20 cellular contexts compared by ENCODE assay signal in the genomic region with DNA sequence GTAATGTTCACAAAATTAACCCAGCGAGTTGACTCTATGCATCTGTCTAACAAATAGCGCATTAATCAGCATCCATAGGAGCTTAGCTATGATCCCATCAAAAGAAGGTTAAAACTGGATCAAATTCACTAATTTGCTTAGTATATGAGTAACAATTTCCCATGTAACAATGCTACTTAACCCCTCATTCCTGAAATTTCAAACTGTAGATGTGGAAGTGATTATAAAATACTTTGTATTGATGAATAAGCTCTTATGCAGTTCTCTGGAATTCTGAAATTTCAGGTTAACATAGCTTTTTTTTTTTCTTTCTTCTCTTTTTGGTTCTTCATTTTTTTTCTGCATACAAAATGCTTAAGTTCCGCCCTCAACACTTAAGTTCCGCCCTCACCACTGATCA.
DNase-seq lines count a peak whose midpoint lies in the region; ATAC-seq and TF ChIP-seq lines count a peak whose summit lies in the region.
"Had no signal": no experiment of that assay in that cellular context is flagged by ENCODE, and none has a peak within 500 bp of the region (broad histone marks: within the 10 kb centered on the region; RNA-seq: fewer than 3 reads in every experiment).

No MANE protein-coding gene starts in this region.

- no peak for TF ChIP-seq RAD21 in IMR-90 (IDR thresholded peaks at IDR 0.05; ENCODE audit: low read length)

- no peak overlapping the region for H2AK5ac ChIP-seq in IMR-90 (ENCODE audit: low read depth, low read length)

- H4K5ac ChIP-seq in IMR-90 (ENCODE audit: low read depth, low read length), result no peak overlapping the region

- no peak for TF ChIP-seq CTCF in AG10803 (conservative IDR thresholded peaks at IDR 0.05; ENCODE audit: low read length)
- no peak for TF ChIP-seq CTCF in IMR-90 (conservative IDR thresholded peaks at IDR 0.05; ENCODE audit: low read depth, low read length)

- CTCF ChIA-PET in IMR-90 (lab: Yijun Ruan, JAX), result interaction anchor here (0.6 kb wide), 1 partner anchor 382 kb away, joined by 10 read pairs; no protein-coding TSS in a partner anchor

- no peaks in the 10 kb centered on the region for H3K79me1 ChIP-seq in IMR-90 (ENCODE audit: low read depth in 1 of 2, low read length in 2 of 2)

- H2BK5ac ChIP-seq in IMR-90 (ENCODE audit: low read depth, low read length, poor library complexity, severe bottlenecking), result no peak overlapping the region

- H3K4me1 ChIP-seq in IMR-90 (ENCODE audit: control insufficient read depth, insufficient read depth, low read length), result no peaks in the 10 kb centered on the region

- H3K56ac ChIP-seq in IMR-90 (ENCODE audit: extremely low read depth, insufficient read depth, low read length), result no peak overlapping the region

- no peak overlapping the region for H2BK20ac ChIP-seq in IMR-90 (ENCODE audit: low read depth, low read length)

- H3K14ac ChIP-seq in IMR-90 (replicated peaks; ENCODE audit: low read depth, low read length), result no peak overlapping the region

- no peak overlapping the region for H3K4ac ChIP-seq in IMR-90 (ENCODE audit: low read depth, low read length)

- in situ Hi-C loops in IMR-90 (cut with MboI; ENCODE audit: low sequenced_read_pairs), result no loop called here

- POLR2A ChIA-PET in IMR-90 (lab: Charles Lee; ENCODE audit: unreplicated experiment), result no interaction called here

- no peak overlapping the region for H2BK120ac ChIP-seq in IMR-90 (ENCODE audit: low read depth, low read length)

- H4K8ac ChIP-seq in IMR-90 (ENCODE audit: low read depth in 2 of 2, low read length in 2 of 2), result no peak overlapping the region

- no CpG with 5 or more reads among the region's 4 CpGs for WGBS in IMR-90 (ENCODE audit: extremely low coverage in 2 of 2, insufficient read length in 1 of 2), 2 experiments

- H3K9me1 ChIP-seq in IMR-90 (ENCODE audit: insufficient read depth, low read length), result no peaks in the 10 kb centered on the region

- peak; percentile 54 for DNase-seq in AG10803 (ENCODE audit: low read depth)
- peak; percentile 19 for DNase-seq in GM03348 (ENCODE audit: low spot score)
- peak; percentile 24 for DNase-seq in IMR-90
- peak; percentile 12 for DNase-seq in fibroblast of peridontal ligament (ENCODE audit: extremely low read depth)
- DNase-seq in T-helper 9 cell, result no peak
- no peak for DNase-seq in MV-4-11 (lab: John Stamatoyannopoulos, UW)
- DNase-seq: 8988T, Kasumi-1, MG63, NCI-H1092, NCI-H1436, NCI-H187 treated with DMSO at 0.1 percent for 48 hours, NCI-H2227 treated with DMSO at 0.1 percent for 48 hours, NCI-H510A, NCI-H748 treated with DMSO at 0.1 percent for 48 hours, SIG-M5, SK-N-SH had no signal

- no peak overlapping the region for H2BK15ac ChIP-seq in IMR-90 (ENCODE audit: low read depth, low read length)

- no peak overlapping the region for H3K27ac ChIP-seq in IMR-90 (ENCODE audit: insufficient read depth, low read length)
- H3K27ac ChIP-seq: RWPE1 had no signal

- intact Hi-C loops in IMR-90 (cut with micrococcal nuclease), result no loop called here

- no peak overlapping the region for H3K23ac ChIP-seq in IMR-90 (ENCODE audit: low read depth, low read length)

- H3K9me3 ChIP-seq in IMR-90 (ENCODE audit: control insufficient read depth, insufficient read depth, low read length), result no peaks in the 10 kb centered on the region
- H3K9me3 ChIP-seq: MG63, SK-N-SH had no signal

- H3K4me2 ChIP-seq in IMR-90 (ENCODE audit: low read depth, low read length), result no peak overlapping the region
- H3K4me2 ChIP-seq: SK-N-SH had no signal

- H2AFZ ChIP-seq in IMR-90 (replicated peaks; ENCODE audit: low read length, poor library complexity), result no peak overlapping the region

- ATAC-seq in IMR-90 (ENCODE audit: low read depth) (no peak), HG02973 (IDR thresholded peaks at IDR 0.05; ENCODE audit: unreplicated experiment) (no peak), GM18867 (IDR thresholded peaks at IDR 0.05; ENCODE audit: unreplicated experiment) (no peak)

- H3K4me3 ChIP-seq in AG10803 (ENCODE audit: low read length) (no peak overlapping the region), IMR-90 (ENCODE audit: insufficient read depth, low read depth, low read length) (no peak overlapping the region)
- H3K4me3 ChIP-seq: MG63 had no signal

- H3K9ac ChIP-seq in IMR-90 (ENCODE audit: low read depth, low read length), result no peak overlapping the region
- H3K9ac ChIP-seq: SK-N-SH had no signal

- TF ChIP-seq POLR2A in IMR-90 (IDR thresholded peaks at IDR 0.05; ENCODE audit: low read depth, low read length), result no peak

- no peak overlapping the region for H3K18ac ChIP-seq in IMR-90 (ENCODE audit: low read depth, low read length)

- no peak overlapping the region for H4K91ac ChIP-seq in IMR-90 (ENCODE audit: insufficient read depth, low read depth, low read length)

- no peaks in the 10 kb centered on the region for H3K27me3 ChIP-seq in IMR-90 (ENCODE audit: control insufficient read depth, insufficient read depth, low read length)

- dilution Hi-C loops in IMR-90 (cut with HindIII; ENCODE audit: low sequenced_read_pairs, unreplicated experiment), result no loop called here

- no peaks in the 10 kb centered on the region for H3K36me3 ChIP-seq in IMR-90 (ENCODE audit: control insufficient read depth, insufficient read depth, low read length)
- H3K36me3 ChIP-seq: MG63 had no signal

- H2AK9ac ChIP-seq in IMR-90 (replicated peaks; ENCODE audit: low read depth, low read length, poor library complexity), result no peak overlapping the region

- H4K20me1 ChIP-seq in IMR-90 (ENCODE audit: insufficient read depth, low read length), result no peaks in the 10 kb centered on the region

- BruUV-seq in IMR-90 (replicated peaks; lab: Mats Ljungman, UMichigan), result no TSS peak

TF ChIP-seq in IMR-90, 13 proteins besides CTCF, POLR2A, EP300 and RAD21:
- TF ChIP-seq CEBPB (IDR thresholded peaks at IDR 0.05; ENCODE audit: low read depth, low read length), result no peak
- TF ChIP-seq, protein P1, sequence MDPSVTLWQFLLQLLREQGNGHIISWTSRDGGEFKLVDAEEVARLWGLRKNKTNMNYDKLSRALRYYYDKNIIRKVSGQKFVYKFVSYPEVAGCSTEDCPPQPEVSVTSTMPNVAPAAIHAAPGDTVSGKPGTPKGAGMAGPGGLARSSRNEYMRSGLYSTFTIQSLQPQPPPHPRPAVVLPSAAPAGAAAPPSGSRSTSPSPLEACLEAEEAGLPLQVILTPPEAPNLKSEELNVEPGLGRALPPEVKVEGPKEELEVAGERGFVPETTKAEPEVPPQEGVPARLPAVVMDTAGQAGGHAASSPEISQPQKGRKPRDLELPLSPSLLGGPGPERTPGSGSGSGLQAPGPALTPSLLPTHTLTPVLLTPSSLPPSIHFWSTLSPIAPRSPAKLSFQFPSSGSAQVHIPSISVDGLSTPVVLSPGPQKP (IDR thresholded peaks at IDR 0.05; ENCODE audit: borderline replicate concordance, low read depth, low read length), result no peak
- TF ChIP-seq BHLHE40 (IDR thresholded peaks at IDR 0.05; ENCODE audit: low read depth, low read length), result no peak
- TF ChIP-seq, protein P2, sequence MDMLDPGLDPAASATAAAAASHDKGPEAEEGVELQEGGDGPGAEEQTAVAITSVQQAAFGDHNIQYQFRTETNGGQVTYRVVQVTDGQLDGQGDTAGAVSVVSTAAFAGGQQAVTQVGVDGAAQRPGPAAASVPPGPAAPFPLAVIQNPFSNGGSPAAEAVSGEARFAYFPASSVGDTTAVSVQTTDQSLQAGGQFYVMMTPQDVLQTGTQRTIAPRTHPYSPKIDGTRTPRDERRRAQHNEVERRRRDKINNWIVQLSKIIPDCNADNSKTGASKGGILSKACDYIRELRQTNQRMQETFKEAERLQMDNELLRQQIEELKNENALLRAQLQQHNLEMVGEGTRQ (IDR thresholded peaks at IDR 0.05; ENCODE audit: low read depth, low read length), result no peak
- TF ChIP-seq SMC3 (IDR thresholded peaks at IDR 0.05; ENCODE audit: low read depth, low read length), result no peak
- TF ChIP-seq NFE2L2 (IDR thresholded peaks at IDR 0.05; ENCODE audit: low read depth, low read length), result no peak
- TF ChIP-seq MAZ (IDR thresholded peaks at IDR 0.05; ENCODE audit: borderline replicate concordance, low read depth, low read length), result no peak
- TF ChIP-seq RCOR1 (IDR thresholded peaks at IDR 0.05; ENCODE audit: insufficient replicate concordance, low read length), result no peak
- no peak for TF ChIP-seq CHD1 (IDR thresholded peaks at IDR 0.05; ENCODE audit: low read depth, low read length)
- no peak for TF ChIP-seq RFX5 (IDR thresholded peaks at IDR 0.05; ENCODE audit: low read depth, low read length)

Comparison
In these comparisons a context has a peak if more than half of its experiments do, and no peak if none do; other contexts are left out.
1. DNase-seq: peak in AG10803 (single experiment), GM03348 (single experiment), IMR-90 (single experiment) and fibroblast of peridontal ligament (single experiment); none in T-helper 9 cell (single experiment) and MV-4-11 (single experiment).